In the genomic region with DNA sequence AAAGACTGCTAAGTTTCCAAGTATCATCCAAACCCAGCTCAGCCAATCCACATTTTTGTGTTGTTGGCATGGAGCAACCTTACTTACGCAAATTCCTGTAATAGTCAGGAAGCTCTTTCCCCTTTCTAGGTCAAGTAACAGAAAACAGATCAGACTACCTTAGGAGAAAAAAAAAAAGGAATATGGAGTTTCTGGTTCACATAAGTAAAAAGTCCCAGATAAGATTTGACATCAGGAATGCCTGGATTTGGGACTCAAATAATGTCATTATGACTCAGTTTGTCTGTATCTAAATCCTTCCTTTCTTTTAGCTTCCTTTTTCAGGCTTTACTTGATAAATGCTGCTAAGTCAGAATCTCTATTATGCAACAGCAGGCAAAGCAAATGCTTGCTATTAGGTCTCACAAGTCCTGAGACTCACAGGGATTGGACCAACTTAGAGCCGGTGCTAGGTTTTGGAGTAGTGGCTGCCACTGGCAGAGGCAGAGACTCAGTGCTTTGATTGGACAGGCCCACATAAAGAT, we compare ENCODE assay signal across 9 cellular contexts. TPM values are rescaled to one million over a fixed set of nuclear protein-coding genes. Genes with fewer than 3 reads are reported as not detected.
A peak's percentile ranks its signal among the peaks of the same experiment; 100 is the strongest.
DNase-seq lines count a peak whose midpoint lies in the region; ATAC-seq and TF ChIP-seq lines count a peak whose summit lies in the region.
"Had no signal": no experiment of that assay in that cellular context is flagged by ENCODE, and none has a peak within 500 bp of the region (broad histone marks: within the 10 kb centered on the region; RNA-seq: fewer than 3 reads in every experiment).

No MANE protein-coding gene starts in this region.

- no peak for TF ChIP-seq POLR2A in transverse colon (IDR thresholded peaks at IDR 0.05)

- peaks cover 62% of the 10 kb centered on the region for H3K4me1 ChIP-seq in lower lobe of right lung
- H3K4me1 ChIP-seq in transverse colon = peaks cover 0 to 26% (median 7%) of the 10 kb centered on the region in 4 donors

- H3K27me3 ChIP-seq in lower lobe of right lung (ENCODE audit: low read depth) (no peaks in the 10 kb centered on the region), transverse colon (no peaks in the 10 kb centered on the region)

- intact Hi-C loops in lower lobe of right lung (cut with DNase I) = no loop called here
- intact Hi-C loops in transverse colon (cut with DNase I; ENCODE audit: low total_unique reads) = no loop called here

- H3K9me3 ChIP-seq in lower lobe of right lung (no peaks in the 10 kb centered on the region), transverse colon (no peaks in the 10 kb centered on the region)

- TF ChIP-seq CTCF in lower lobe of right lung (IDR thresholded peaks at IDR 0.05) (no peak), transverse colon (IDR thresholded peaks at IDR 0.05) (no peak)

- no peak overlapping the region for H3K4me3 ChIP-seq in lower lobe of right lung
- no peak overlapping the region for H3K4me3 ChIP-seq in transverse colon

- TF ChIP-seq EP300 in transverse colon (IDR thresholded peaks at IDR 0.05; ENCODE audit: low read depth) = no peak

- in situ Hi-C loops in transverse colon (cut with MboI; ENCODE audit: low pct_ligation_motif_present in 1 of 4, low pct_unique_long_range_greater_than_20kb in 1 of 4, low sequenced_read_pairs in 3 of 4) = no loop called here

- ATAC-seq in lower lobe of right lung = peak; percentile 87 to 91
- ATAC-seq in HG03280 (IDR thresholded peaks at IDR 0.05; ENCODE audit: unreplicated experiment) = no peak

- DNase-seq in MV-4-11 (lab: John Stamatoyannopoulos, UW) = peak; percentile 49
- DNase-seq in dedifferentiated amniotic fluid mesenchymal stem cell (ENCODE audit: extremely low spot score) = peak; percentile 86
- DNase-seq in lower lobe of right lung = no peak
- DNase-seq in transverse colon = no peak
- DNase-seq in DMS79 (lab: John Stamatoyannopoulos, UW) = no peak
- DNase-seq in NCI-H1105 treated with DMSO at 0.1 percent for 48 hours (lab: John Stamatoyannopoulos, UW) = no peak
- DNase-seq: effector CD4-positive, alpha-beta T cell; NCI-H2081 had no signal

- peak overlapping the region; percentile 74 for H3K27ac ChIP-seq in lower lobe of right lung
- peak overlapping the region; percentile 31 to 55 (median 44) for H3K27ac ChIP-seq in transverse colon

- 83 to 87% methylated on average over 2 of the region's 2 CpGs for WGBS in transverse colon (ENCODE audit: low coverage in 1 of 2), 2 donors

- H3K36me3 ChIP-seq in lower lobe of right lung (no peaks in the 10 kb centered on the region), transverse colon (no peaks in the 10 kb centered on the region)

RNA-seq across cellular contexts. Expression of gene NCOA7, which starts 44.5 kb away (rescaled TPM):
- total RNA-seq in lower lobe of right lung = 64.4 TPM
- 10 to 100 TPM; 16.7 to 28.3 (median 21.2) TPM for total RNA-seq in transverse colon

Comparison
In these comparisons a context has a peak if more than half of its experiments do, and no peak if none do; other contexts are left out.
1. DNase-seq: peak in MV-4-11 (single experiment) and dedifferentiated amniotic fluid mesenchymal stem cell (single experiment); none in lower lobe of right lung (single experiment), transverse colon (single experiment), DMS79 (single experiment) and NCI-H1105 treated with DMSO at 0.1 percent for 48 hours (single experiment).